In the genomic region with DNA sequence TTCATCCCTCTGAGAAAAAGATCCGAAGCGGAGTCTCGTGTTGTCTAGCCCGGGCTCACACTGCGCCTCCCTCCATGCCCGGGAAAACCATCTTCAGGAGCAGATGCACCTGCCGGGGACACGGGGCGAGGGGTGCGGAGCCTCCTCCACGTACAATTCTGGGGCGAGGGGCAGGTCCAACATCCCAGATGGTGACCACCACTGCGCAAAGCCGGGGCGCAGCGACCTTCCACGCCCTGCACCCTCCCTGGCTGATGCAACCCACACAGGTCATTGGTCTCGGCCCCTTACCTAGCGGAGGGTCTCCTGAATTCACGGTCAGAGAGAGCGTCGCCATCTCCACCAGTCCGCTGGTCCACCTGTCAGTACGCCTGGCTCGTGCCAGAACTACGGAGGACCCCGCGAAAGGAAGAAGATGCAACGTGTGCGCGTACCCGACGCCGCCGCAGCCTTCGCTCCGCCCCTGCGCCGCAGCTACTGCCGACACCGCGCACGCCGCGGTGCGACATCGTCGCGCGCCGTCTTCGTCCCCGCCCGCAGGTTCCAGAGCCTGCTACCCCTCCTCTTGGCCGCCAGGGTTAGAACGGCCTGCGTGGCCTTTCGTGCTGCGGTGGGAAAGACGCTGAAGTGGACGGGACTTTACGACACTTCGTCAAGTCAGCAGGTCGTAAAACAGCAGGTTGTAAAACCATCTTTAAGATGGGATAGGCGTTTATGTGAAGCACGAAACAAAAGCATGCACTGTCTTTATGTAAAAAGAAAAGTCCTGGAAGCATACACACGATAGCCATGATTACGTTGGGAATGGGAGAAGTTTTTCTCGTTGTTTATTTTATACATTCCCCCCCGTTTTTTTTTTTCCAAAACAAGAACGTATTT, we compare ENCODE assay signal across 8 cellular contexts. TPM values are rescaled to one million over a fixed set of nuclear protein-coding genes. Genes with fewer than 3 reads are reported as not detected.
DNase-seq lines count a peak whose midpoint lies in the region; ATAC-seq and TF ChIP-seq lines count a peak whose summit lies in the region.

Gene EPRS1, minus strand, starts transcription at position 454 of the 879 bp plus-strand sequence. Its CDS starts 117 bp downstream, at position 337.

- WGBS in thyroid gland, 2 donors = 1% methylated on average over 25 to 54 of the region's 71 CpGs

- peak; percentile 96 for ATAC-seq in HG02571 (IDR thresholded peaks at IDR 0.05; ENCODE audit: unreplicated experiment)

- peaks cover 33% of the 10 kb centered on the region for H3K4me1 Mint-ChIP-seq in activated naive CD8-positive, alpha-beta T cell (ENCODE audit: low read depth)
- H3K4me1 Mint-ChIP-seq in glutamatergic neuron (ENCODE audit: low read depth, unreplicated experiment) = no peaks in the 10 kb centered on the region
- H3K4me1 Mint-ChIP-seq in osteocyte (ENCODE audit: unreplicated experiment) = peaks cover 24% of the 10 kb centered on the region

- H3K36me3 ChIP-seq in thyroid gland = no peaks in the 10 kb centered on the region

- no peaks in the 10 kb centered on the region for H3K27me3 Mint-ChIP-seq in activated naive CD8-positive, alpha-beta T cell
- peaks cover 5% of the 10 kb centered on the region for H3K27me3 Mint-ChIP-seq in glutamatergic neuron (ENCODE audit: unreplicated experiment)
- no peaks in the 10 kb centered on the region for H3K27me3 Mint-ChIP-seq in osteocyte (ENCODE audit: unreplicated experiment)

- H3K36me3 Mint-ChIP-seq in activated naive CD8-positive, alpha-beta T cell = peaks cover 5% of the 10 kb centered on the region
- H3K36me3 Mint-ChIP-seq in glutamatergic neuron (ENCODE audit: unreplicated experiment) = no peaks in the 10 kb centered on the region
- H3K36me3 Mint-ChIP-seq in osteocyte (ENCODE audit: unreplicated experiment) = peaks cover 7% of the 10 kb centered on the region

- H3K4me3 Mint-ChIP-seq in activated naive CD8-positive, alpha-beta T cell = peak within 1 kb of the TSS; percentile 100
- H3K4me3 Mint-ChIP-seq in glutamatergic neuron (ENCODE audit: unreplicated experiment) (peak within 1 kb of the TSS; percentile 97), osteocyte (ENCODE audit: unreplicated experiment) (peak within 1 kb of the TSS; percentile 88)

- TF ChIP-seq CTCF in glutamatergic neuron (IDR thresholded peaks at IDR 0.05; ENCODE audit: partially characterized antibody, unreplicated experiment) (peak; percentile 81), osteocyte (IDR thresholded peaks at IDR 0.05) (peak; percentile 77), thyroid gland (IDR thresholded peaks at IDR 0.05) (peak; percentile 71 to 93 (median 79))

- peak within 1 kb of the TSS; percentile 63 to 78 (median 73) for H3K27ac ChIP-seq in thyroid gland

- H3K4me1 ChIP-seq in thyroid gland = peaks cover 4 to 13% of the 10 kb centered on the region in 2 donors

- intact Hi-C loops in thyroid gland (cut with DNase I) = loop anchor here (10.0 kb wide), 1 partner anchor 49 kb away; the partner anchor contains the start of gene IARS2

- no peaks in the 10 kb centered on the region for H3K9me3 ChIP-seq in thyroid gland

- DNase-seq in NCI-H1048 (lab: John Stamatoyannopoulos, UW) (peak; percentile 99), SKM-1 (lab: John Stamatoyannopoulos, UW; ENCODE audit: unreplicated experiment) (peak; percentile 98), glutamatergic neuron (peak; percentile 93), osteocyte (ENCODE audit: extremely low spot score, unreplicated experiment) (peak; percentile 98), thyroid gland (peak; percentile 94 to 95)

- H3K27ac Mint-ChIP-seq in activated naive CD8-positive, alpha-beta T cell = peak within 1 kb of the TSS; percentile 99
- peak within 1 kb of the TSS; percentile 85 for H3K27ac Mint-ChIP-seq in glutamatergic neuron (ENCODE audit: unreplicated experiment)
- H3K27ac Mint-ChIP-seq in osteocyte (ENCODE audit: unreplicated experiment) = peak within 1 kb of the TSS; percentile 93

- no peaks in the 10 kb centered on the region for H3K27me3 ChIP-seq in thyroid gland

- TF ChIP-seq POLR2A in thyroid gland (IDR thresholded peaks at IDR 0.05) = peak in 1 of 2 donors; percentile 84

- no peaks in the 10 kb centered on the region for H3K9me3 Mint-ChIP-seq in activated naive CD8-positive, alpha-beta T cell (ENCODE audit: low read depth)
- peaks cover 6% of the 10 kb centered on the region for H3K9me3 Mint-ChIP-seq in glutamatergic neuron (ENCODE audit: unreplicated experiment)
- H3K9me3 Mint-ChIP-seq in osteocyte (ENCODE audit: unreplicated experiment) = no peaks in the 10 kb centered on the region

- H3K4me3 ChIP-seq in GM08714 (ENCODE audit: low read length) (peak within 1 kb of the TSS; percentile 80), thyroid gland (replicated peaks in 1 of 3) (peak within 1 kb of the TSS; percentile 61 to 91 (median 79))

RNA-seq across cellular contexts. Expression of gene EPRS1, which starts in this region (rescaled TPM):
- 135 TPM for total RNA-seq in glutamatergic neuron (ENCODE audit: unreplicated experiment)
- total RNA-seq in osteocyte = 158 and 165 TPM in 2 replicates
- total RNA-seq in thyroid gland = 10 to 100 TPM; 43.7 to 63.1 (median 54.8) TPM

Comparison
In these comparisons a context has a peak if more than half of its experiments do, and no peak if none do; other contexts are left out.
1. Peak in every context shown above with its lines: DNase-seq, ATAC-seq, H3K4me3 ChIP-seq and H3K27ac ChIP-seq.